14 cellular contexts compared by ENCODE assay signal in the genomic region with DNA sequence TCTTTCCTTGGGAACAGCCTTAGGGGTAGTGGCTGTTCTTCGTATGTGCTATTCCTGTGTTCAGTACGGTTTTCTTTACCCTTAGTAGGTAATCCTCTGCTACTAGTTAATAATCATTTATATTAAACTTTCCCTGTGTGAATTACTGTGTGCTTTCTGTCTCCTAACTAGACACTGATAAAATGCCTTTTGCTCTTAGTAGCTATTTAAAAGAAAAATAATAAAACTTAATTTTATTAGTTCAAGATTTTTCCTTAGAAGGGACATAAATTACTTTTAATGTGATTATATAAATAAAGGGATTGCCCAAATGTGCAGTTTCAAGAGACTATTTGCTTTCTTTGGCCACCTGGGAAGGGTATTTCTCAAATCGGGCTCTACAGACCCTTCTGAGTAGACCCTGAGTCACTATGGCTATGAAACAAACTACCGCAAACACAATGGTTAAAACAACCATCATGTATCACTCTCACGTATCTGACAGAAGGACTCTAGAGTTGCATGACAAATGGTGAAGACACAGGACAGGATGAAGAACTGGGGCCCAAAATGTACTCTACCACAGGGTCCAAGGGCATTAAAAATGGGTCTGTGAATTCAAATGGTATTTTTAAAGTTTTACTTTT.
"Had no signal": no experiment of that assay in that cellular context is flagged by ENCODE, and none has a peak within 500 bp of the region (broad histone marks: within the 10 kb centered on the region; RNA-seq: fewer than 3 reads in every experiment).

No MANE protein-coding gene starts in this region.

- H3K36me3 ChIP-seq: cardiac muscle cell, esophagus muscularis mucosa, right atrium auricular region, upper lobe of left lung had no signal

- H3K4me3 ChIP-seq: cardiac muscle cell, esophagus muscularis mucosa, right atrium auricular region, smooth muscle cell, upper lobe of left lung had no signal

- H3K27me3 ChIP-seq: cardiac muscle cell, esophagus muscularis mucosa, right atrium auricular region, upper lobe of left lung had no signal

- DNase-seq: activated CD4-positive, alpha-beta T cell treated with anti-CD3 and anti-CD28 coated beads, Interleukin-2, amount 50 U/mL, for 48 hours; activated naive CD4-positive, alpha-beta T cell treated with anti-CD3 and anti-CD28 coated beads for 36 hours; activated naive CD8-positive, alpha-beta T cell treated with anti-CD3 and anti-CD28 coated beads, Interleukin-2, amount 50 U/mL, for 24 hours; nephron progenitor cell; occipital lobe; T-cell; T-helper 9 cell; upper lobe of left lung had no signal

- H3K4me2 ChIP-seq: smooth muscle cell had no signal

- H3K4me1 ChIP-seq: esophagus muscularis mucosa, upper lobe of left lung had no signal

- ATAC-seq: activated T-helper 17 cell treated with anti-CD3 and anti-CD28 coated beads, Interleukin-2, amount 50 U/mL, for 72 hours; T-cell had no signal

- H3K9me3 ChIP-seq: esophagus muscularis mucosa, right atrium auricular region, upper lobe of left lung had no signal

- H3K9me3 Mint-ChIP-seq: activated naive CD4-positive, alpha-beta T cell treated with anti-CD3 and anti-CD28 coated beads for 36 hours; activated naive CD8-positive, alpha-beta T cell treated with anti-CD3 and anti-CD28 coated beads, Interleukin-2, amount 50 U/mL, for 24 hours; activated T-helper 17 cell treated with anti-CD3 and anti-CD28 coated beads, Interleukin-2, amount 50 U/mL, for 72 hours; nephron progenitor cell; stimulated activated naive CD8-positive, alpha-beta T cell treated with anti-CD3 and anti-CD28 coated beads, Interleukin-15, Interleukin-2, amounts not matched to agents 100 ng/mL and 50 ng/mL, for 24 hours; T-cell had no signal

- H3K36me3 Mint-ChIP-seq: T-cell had no signal

- H3K27ac ChIP-seq: cardiac muscle cell, esophagus muscularis mucosa, upper lobe of left lung had no signal

- H3K27ac Mint-ChIP-seq: activated naive CD4-positive, alpha-beta T cell treated with anti-CD3 and anti-CD28 coated beads for 36 hours; activated naive CD8-positive, alpha-beta T cell treated with anti-CD3 and anti-CD28 coated beads, Interleukin-2, amount 50 U/mL, for 24 hours; activated T-helper 17 cell treated with anti-CD3 and anti-CD28 coated beads, Interleukin-2, amount 50 U/mL, for 72 hours; nephron progenitor cell; stimulated activated naive CD8-positive, alpha-beta T cell treated with anti-CD3 and anti-CD28 coated beads, Interleukin-15, Interleukin-2, amounts not matched to agents 100 ng/mL and 50 ng/mL, for 24 hours; T-cell had no signal

- H3K4me1 Mint-ChIP-seq: activated T-helper 17 cell treated with anti-CD3 and anti-CD28 coated beads, Interleukin-2, amount 50 U/mL, for 72 hours; nephron progenitor cell had no signal

- H3K4me3 Mint-ChIP-seq: activated naive CD4-positive, alpha-beta T cell treated with anti-CD3 and anti-CD28 coated beads for 36 hours; activated naive CD8-positive, alpha-beta T cell treated with anti-CD3 and anti-CD28 coated beads, Interleukin-2, amount 50 U/mL, for 24 hours; activated T-helper 17 cell treated with anti-CD3 and anti-CD28 coated beads, Interleukin-2, amount 50 U/mL, for 72 hours; nephron progenitor cell; stimulated activated naive CD8-positive, alpha-beta T cell treated with anti-CD3 and anti-CD28 coated beads, Interleukin-15, Interleukin-2, amounts not matched to agents 100 ng/mL and 50 ng/mL, for 24 hours; T-cell had no signal
